1 cellular context compared by ENCODE assay signal in genomic region chr2:241350878-241351639, GRCh38.
TF ChIP-seq lines count a peak whose summit lies in the region.

No MANE protein-coding gene starts in this region.

TF ChIP-seq in HepG2, 621 proteins besides CTCF, POLR2A, EP300 and RAD21 (continued from another document and continues in another):
- TF ChIP-seq ZNF280B (CRISPR knock-in tag; IDR thresholded peaks at IDR 0.05; ENCODE audit: borderline replicate concordance), result no peak
- TF ChIP-seq ZNF317 (CRISPR knock-in tag; IDR thresholded peaks at IDR 0.05), result peak; percentile 95
- 0 out of 2 replicates have a peak, but pooled peaks have one; percentile 31 for TF ChIP-seq SPEN (CRISPR knock-in tag; IDR thresholded peaks at IDR 0.05; ENCODE audit: low read depth)
- TF ChIP-seq MATR3 (CRISPR knock-in tag; IDR thresholded peaks at IDR 0.05), result no peak
- TF ChIP-seq ZSCAN25 (CRISPR knock-in tag; IDR thresholded peaks at IDR 0.05), result no peak
- no peak for TF ChIP-seq PREB (CRISPR knock-in tag; IDR thresholded peaks at IDR 0.05)
- TF ChIP-seq MBD4 (IDR thresholded peaks at IDR 0.05; ENCODE audit: borderline replicate concordance, low read length), result no peak
- TF ChIP-seq ZSCAN5A (CRISPR knock-in tag; IDR thresholded peaks at IDR 0.05; ENCODE audit: borderline replicate concordance), result no peak
- TF ChIP-seq ZBTB26 (CRISPR knock-in tag; IDR thresholded peaks at IDR 0.05; ENCODE audit: borderline replicate concordance), result peak; percentile 73
- TF ChIP-seq ETS1 (CRISPR knock-in tag; IDR thresholded peaks at IDR 0.05), result no peak
- no peak for TF ChIP-seq ZNF607 (CRISPR knock-in tag; IDR thresholded peaks at IDR 0.05; ENCODE audit: borderline replicate concordance)
- TF ChIP-seq MYNN (CRISPR knock-in tag; IDR thresholded peaks at IDR 0.05; ENCODE audit: low read depth), result no peak
- TF ChIP-seq ZSCAN21 (CRISPR knock-in tag; IDR thresholded peaks at IDR 0.05; ENCODE audit: borderline replicate concordance), result no peak
- no peak for TF ChIP-seq NFE2L1 (CRISPR knock-in tag; IDR thresholded peaks at IDR 0.05; ENCODE audit: borderline replicate concordance)
- TF ChIP-seq CBX2 (IDR thresholded peaks at IDR 0.05; ENCODE audit: low read depth, low read length), result no peak
- TF ChIP-seq CBX2 (CRISPR knock-in tag; IDR thresholded peaks at IDR 0.05; ENCODE audit: low read depth), result no peak
- no peak for TF ChIP-seq CENPT (CRISPR knock-in tag; IDR thresholded peaks at IDR 0.05; ENCODE audit: low read depth)
- TF ChIP-seq ZBTB7B (CRISPR knock-in tag; IDR thresholded peaks at IDR 0.05), result no peak
- no peak for TF ChIP-seq NFKB2 (CRISPR knock-in tag; IDR thresholded peaks at IDR 0.05; ENCODE audit: borderline replicate concordance)
- peak; percentile 67; the same call in 1 of the 2 replicates for TF ChIP-seq HOXA5 (CRISPR knock-in tag; IDR thresholded peaks at IDR 0.05)
- no peak for TF ChIP-seq ZNF878 (CRISPR knock-in tag; IDR thresholded peaks at IDR 0.05)
- TF ChIP-seq MED13 (CRISPR knock-in tag; IDR thresholded peaks at IDR 0.05), result no peak
- TF ChIP-seq HOXD1 (CRISPR knock-in tag; IDR thresholded peaks at IDR 0.05), result no peak
- TF ChIP-seq MAFK (conservative IDR thresholded peaks at IDR 0.05 in 1 of 2, IDR thresholded peaks at IDR 0.05 in 1 of 2; ENCODE audit: low read length in 2 of 2), result no peak
- peak; percentile 83 for TF ChIP-seq HNF1B (CRISPR knock-in tag; IDR thresholded peaks at IDR 0.05)
- no peak for TF ChIP-seq ZNF784 (CRISPR knock-in tag; IDR thresholded peaks at IDR 0.05; ENCODE audit: borderline replicate concordance)
- peak; percentile 36; the same call in 1 of the 2 replicates for TF ChIP-seq ZNF574 (CRISPR knock-in tag; IDR thresholded peaks at IDR 0.05)
- no peak for TF ChIP-seq BORCS8-MEF2B (CRISPR knock-in tag; IDR thresholded peaks at IDR 0.05)
- no peak for TF ChIP-seq ZBTB37 (CRISPR knock-in tag; IDR thresholded peaks at IDR 0.05)
- TF ChIP-seq ZNF678 (CRISPR knock-in tag; IDR thresholded peaks at IDR 0.05), result no peak
- TF ChIP-seq SNAPC4 (CRISPR knock-in tag; IDR thresholded peaks at IDR 0.05), result no peak
- TF ChIP-seq ZBTB3 (CRISPR knock-in tag; IDR thresholded peaks at IDR 0.05; ENCODE audit: borderline replicate concordance, low read depth), result no peak
- TF ChIP-seq ZNF17 (CRISPR knock-in tag; IDR thresholded peaks at IDR 0.05), result no peak
